In genomic region chr5:180343110-180343845, GRCh38 we compare ENCODE assay signal across 9 cellular contexts. TPM values are rescaled to one million over a fixed set of nuclear protein-coding genes. Genes with fewer than 3 reads are reported as not detected.
A peak's percentile ranks its signal among the peaks of the same experiment; 100 is the strongest.
DNase-seq lines count a peak whose midpoint lies in the region; ATAC-seq and TF ChIP-seq lines count a peak whose summit lies in the region.
"Had no signal": no experiment of that assay in that cellular context is flagged by ENCODE, and none has a peak within 500 bp of the region (broad histone marks: within the 10 kb centered on the region; RNA-seq: fewer than 3 reads in every experiment).

No MANE protein-coding gene starts in this region.

- H3K4me3 Mint-ChIP-seq in stimulated activated naive CD8-positive, alpha-beta T cell treated with anti-CD3 and anti-CD28 coated beads, Interleukin-15, amount 100 ng/mL, for 72 hours = no peak overlapping the region

- H3K36me3 ChIP-seq in HUES6 (ENCODE audit: control insufficient read depth, insufficient read depth, low read length) (peaks cover 22% of the 10 kb centered on the region), kidney epithelial cell (ENCODE audit: control insufficient read depth, insufficient read depth, low read length) (no peaks in the 10 kb centered on the region)

- H3K4me1 Mint-ChIP-seq in stimulated activated naive CD8-positive, alpha-beta T cell treated with anti-CD3 and anti-CD28 coated beads, Interleukin-15, amount 100 ng/mL, for 72 hours = peaks cover 5% of the 10 kb centered on the region

- no peaks in the 10 kb centered on the region; the same call in 1 of the 2 replicates for H3K9me3 ChIP-seq in HUES6 (ENCODE audit: control insufficient read depth, insufficient read depth, low read depth, low read length)

- TF ChIP-seq CTCF in kidney epithelial cell (IDR thresholded peaks at IDR 0.05; ENCODE audit: insufficient read depth, low read length, poor library complexity, severe bottlenecking) = no peak

- no peak overlapping the region for H3K27ac Mint-ChIP-seq in stimulated activated naive CD8-positive, alpha-beta T cell treated with anti-CD3 and anti-CD28 coated beads, Interleukin-15, amount 100 ng/mL, for 72 hours

- DNase-seq in brain pericyte (ENCODE audit: low read depth, low spot score) = peak; percentile 72
- peak; percentile 32 for DNase-seq in kidney epithelial cell (ENCODE audit: low read depth)
- peak; percentile 60 for DNase-seq in superior temporal gyrus (ENCODE audit: extremely low spot score)
- DNase-seq in stimulated activated naive CD8-positive, alpha-beta T cell treated with anti-CD3 and anti-CD28 coated beads, Interleukin-15, amount 100 ng/mL, for 72 hours = no peak
- DNase-seq in cortex of kidney (lab: John Stamatoyannopoulos, UW) = no peak
- DNase-seq in NCI-H510A treated with DMSO at 0.1 percent for 48 hours (lab: John Stamatoyannopoulos, UW) = no peak
- DNase-seq: T1000 had no signal

- no peaks in the 10 kb centered on the region for H3K27me3 ChIP-seq in HUES6 (ENCODE audit: control insufficient read depth, insufficient read depth, low read length)
- H3K27me3 ChIP-seq in kidney epithelial cell (ENCODE audit: control insufficient read depth, insufficient read depth, low read length) = peaks cover under 1% of the 10 kb centered on the region

- no peak for ATAC-seq in stimulated activated naive CD8-positive, alpha-beta T cell treated with anti-CD3 and anti-CD28 coated beads, Interleukin-15, amount 100 ng/mL, for 72 hours

- H3K9me3 Mint-ChIP-seq in stimulated activated naive CD8-positive, alpha-beta T cell treated with anti-CD3 and anti-CD28 coated beads, Interleukin-15, amount 100 ng/mL, for 72 hours = no peaks in the 10 kb centered on the region

- peak overlapping the region; percentile 81 for H3K9ac ChIP-seq in HUES6 (ENCODE audit: low read length)

- H3K4me3 ChIP-seq in HUES6 (ENCODE audit: low read depth, low read length) (peak overlapping the region; percentile 46), kidney epithelial cell (ENCODE audit: low read depth, low read length) (no peak overlapping the region)

- H3K4me1 ChIP-seq in HUES6 (ENCODE audit: control insufficient read depth, insufficient read depth, low read length) = peaks cover 74% of the 10 kb centered on the region

- peak overlapping the region; percentile 86 for H3K27ac ChIP-seq in HUES6 (ENCODE audit: low read depth, low read length)
- H3K27ac ChIP-seq: HL-60 had no signal

- peaks cover 39% of the 10 kb centered on the region for H3K27me3 Mint-ChIP-seq in stimulated activated naive CD8-positive, alpha-beta T cell treated with anti-CD3 and anti-CD28 coated beads, Interleukin-15, amount 100 ng/mL, for 72 hours

RNA-seq across cellular contexts. Expression of gene GFPT2, which starts 9.9 kb away (rescaled TPM):
- 4.0 and 7.7 TPM in 2 replicates for total RNA-seq in kidney epithelial cell

RNA-seq across cellular contexts. Expression of gene MAPK9, which starts 51.4 kb away (rescaled TPM):
- total RNA-seq in kidney epithelial cell = 22.5 and 25.1 TPM in 2 replicates

Comparison
In these comparisons a context has a peak if more than half of its experiments do, and no peak if none do; other contexts are left out.
1. DNase-seq: peak in brain pericyte (single experiment), kidney epithelial cell (single experiment) and superior temporal gyrus (single experiment); none in stimulated activated naive CD8-positive, alpha-beta T cell treated with anti-CD3 and anti-CD28 coated beads, Interleukin-15, amount 100 ng/mL, for 72 hours (0 of 2), cortex of kidney (single experiment) and NCI-H510A treated with DMSO at 0.1 percent for 48 hours (single experiment).